Comparison of ENCODE assay signal across 31 cellular contexts in genomic region chr15:88423331-88423730, GRCh38. TPM values are rescaled to one million over a fixed set of nuclear protein-coding genes. Genes with fewer than 3 reads are reported as not detected.
DNase-seq lines count a peak whose midpoint lies in the region; TF ChIP-seq lines count a peak whose summit lies in the region.
"Had no signal": no experiment of that assay in that cellular context is flagged by ENCODE, and none has a peak within 500 bp of the region (broad histone marks: within the 10 kb centered on the region; RNA-seq: fewer than 3 reads in every experiment).

No MANE protein-coding gene starts in this region.

- H3K9me3 Mint-ChIP-seq in activated T-cell treated with anti-CD3 and anti-CD28 coated beads, Interleukin-2, amount 50 U/mL, for 24 hours: peaks cover 3% of the 10 kb centered on the region
- H3K9me3 Mint-ChIP-seq: CD4-positive, alpha-beta T cell; CD8-positive, alpha-beta memory T cell; CD8-positive, alpha-beta T cell had no signal

- no peak overlapping the region for H2AFZ ChIP-seq in osteoblast (ENCODE audit: low read length)

- no peak overlapping the region for H3K4me3 Mint-ChIP-seq in activated T-cell treated with anti-CD3 and anti-CD28 coated beads, Interleukin-2, amount 50 U/mL, for 24 hours
- H3K4me3 Mint-ChIP-seq: B cell; CD14-positive monocyte; CD4-positive, alpha-beta memory T cell; CD4-positive, alpha-beta T cell; CD4-positive, CD25-positive, alpha-beta regulatory T cell; CD8-positive, alpha-beta memory T cell; CD8-positive, alpha-beta T cell had no signal

- H3K36me3 Mint-ChIP-seq in activated T-cell treated with anti-CD3 and anti-CD28 coated beads, Interleukin-2, amount 50 U/mL, for 24 hours (ENCODE audit: low read depth): no peaks in the 10 kb centered on the region
- H3K36me3 Mint-ChIP-seq: CD14-positive monocyte; CD4-positive, alpha-beta memory T cell; CD4-positive, CD25-positive, alpha-beta regulatory T cell; CD8-positive, alpha-beta T cell had no signal

- 94% methylated on average over 8 of the region's 8 CpGs for WGBS in esophagus muscularis mucosa

- H3K27ac ChIP-seq in esophagus muscularis mucosa (replicated peaks in 1 of 4) (no peak overlapping the region), osteoblast (ENCODE audit: low read depth, low read length) (no peak overlapping the region)
- H3K27ac ChIP-seq: 22Rv1; A549; BLaER1; BLaER1 treated with 17β-estradiol and CSF1 and Interleukin-3, amounts not matched to agents 10 nM and 100 nM; C4-2B had no signal

- peaks cover 62% of the 10 kb centered on the region for H3K27me3 Mint-ChIP-seq in activated T-cell treated with anti-CD3 and anti-CD28 coated beads, Interleukin-2, amount 50 U/mL, for 24 hours

- intact Hi-C loops in esophagus muscularis mucosa (cut with DNase I): no loop called here

- H3K27ac Mint-ChIP-seq in activated T-cell treated with anti-CD3 and anti-CD28 coated beads, Interleukin-2, amount 50 U/mL, for 24 hours: no peak overlapping the region
- H3K27ac Mint-ChIP-seq: B cell; CD14-positive monocyte; CD4-positive, alpha-beta memory T cell; CD4-positive, alpha-beta T cell; CD4-positive, CD25-positive, alpha-beta regulatory T cell; CD8-positive, alpha-beta memory T cell; CD8-positive, alpha-beta T cell had no signal

- H3K4me1 Mint-ChIP-seq in activated T-cell treated with anti-CD3 and anti-CD28 coated beads, Interleukin-2, amount 50 U/mL, for 24 hours (ENCODE audit: low read depth): peaks cover 20% of the 10 kb centered on the region
- H3K4me1 Mint-ChIP-seq: B cell; CD14-positive monocyte; CD4-positive, alpha-beta memory T cell; CD4-positive, CD25-positive, alpha-beta regulatory T cell; CD8-positive, alpha-beta memory T cell had no signal

- no peaks in the 10 kb centered on the region for H3K79me2 ChIP-seq in osteoblast (ENCODE audit: insufficient read depth, low read length)

- no peak for TF ChIP-seq POLR2A in esophagus muscularis mucosa (IDR thresholded peaks at IDR 0.05; ENCODE audit: low read depth)

- no peak for TF ChIP-seq EP300 in esophagus muscularis mucosa (IDR thresholded peaks at IDR 0.05)

- TF ChIP-seq CTCF in esophagus muscularis mucosa (IDR thresholded peaks at IDR 0.05): no peak
- TF ChIP-seq CTCF in osteoblast (IDR thresholded peaks at IDR 0.05; ENCODE audit: extremely low read depth, low read depth, low read length): no peak

- H3K9me3 ChIP-seq in esophagus muscularis mucosa: no peaks in the 10 kb centered on the region
- H3K9me3 ChIP-seq in osteoblast (ENCODE audit: low read depth, low read length): no peaks in the 10 kb centered on the region
- H3K9me3 ChIP-seq: A549; BE2C; BLaER1; BLaER1 treated with 17β-estradiol and CSF1 and Interleukin-3, amounts not matched to agents 10 nM and 100 nM; Caco-2 had no signal

- H3K4me3 ChIP-seq in esophagus muscularis mucosa: no peak overlapping the region
- no peak overlapping the region for H3K4me3 ChIP-seq in osteoblast (ENCODE audit: insufficient read depth, low read length)
- H3K4me3 ChIP-seq: A549; BLaER1; BLaER1 treated with 17β-estradiol and CSF1 and Interleukin-3, amounts not matched to agents 10 nM and 100 nM had no signal

- DNase-seq in esophagus muscularis mucosa (ENCODE audit: extremely low spot score) (peak; percentile 90), osteoblast (ENCODE audit: insufficient read length, low spot score, missing footprints) (peak; percentile 13), NCI-H2081 (lab: John Stamatoyannopoulos, UW) (no peak)
- no peak for DNase-seq in activated T-cell treated with anti-CD3 and anti-CD28 coated beads, Interleukin-2, amount 50 U/mL, for 24 hours
- DNase-seq: 8988T; ACHN; AML-193; BE2C; C1 segment of cervical spinal cord; Caco-2; Calu3; CD4-positive, alpha-beta memory T cell; CD4-positive, alpha-beta T cell; CD4-positive, CD25-positive, alpha-beta regulatory T cell; CD8-positive, alpha-beta memory T cell; CD8-positive, alpha-beta T cell; COR-L47; DMS 273 treated with DMSO at 0.1 percent for 48 hours; DMS153; DMS53; DMS79; DMS79 treated with DMSO at 0.1 percent for 48 hours; DND-41; EL had no signal

- H3K4me2 ChIP-seq in osteoblast (ENCODE audit: insufficient read depth, low read length): no peak overlapping the region
- H3K4me2 ChIP-seq: A549; BLaER1; BLaER1 treated with 17β-estradiol and CSF1 and Interleukin-3, amounts not matched to agents 10 nM and 100 nM had no signal

- H3K4me1 ChIP-seq in esophagus muscularis mucosa (no peaks in the 10 kb centered on the region), osteoblast (ENCODE audit: insufficient read depth, low read length) (no peaks in the 10 kb centered on the region)
- H3K4me1 ChIP-seq: BLaER1; BLaER1 treated with 17β-estradiol and CSF1 and Interleukin-3, amounts not matched to agents 10 nM and 100 nM; Caco-2 had no signal

- H4K20me1 ChIP-seq in osteoblast (ENCODE audit: insufficient read depth, low read length): no peaks in the 10 kb centered on the region
- H4K20me1 ChIP-seq: BLaER1; BLaER1 treated with 17β-estradiol and CSF1 and Interleukin-3, amounts not matched to agents 10 nM and 100 nM had no signal

- H3K27me3 ChIP-seq in esophagus muscularis mucosa (peaks cover 0 to 21% (median 0%) of the 10 kb centered on the region in 4 donors), osteoblast (ENCODE audit: insufficient read depth, low read length) (peaks cover 27% of the 10 kb centered on the region)
- H3K27me3 ChIP-seq: BE2C; BLaER1; BLaER1 treated with 17β-estradiol and CSF1 and Interleukin-3, amounts not matched to agents 10 nM and 100 nM had no signal

- H3K36me3 ChIP-seq in esophagus muscularis mucosa (no peaks in the 10 kb centered on the region), osteoblast (ENCODE audit: insufficient read depth, low read length) (no peaks in the 10 kb centered on the region)
- H3K36me3 ChIP-seq: BE2C; BLaER1; BLaER1 treated with 17β-estradiol and CSF1 and Interleukin-3, amounts not matched to agents 10 nM and 100 nM had no signal

RNA-seq across cellular contexts. Expression of gene MRPL46, which starts 43.9 kb away (rescaled TPM):
- total RNA-seq in esophagus muscularis mucosa: 10 to 100 TPM; 14.5 to 27.8 (median 25.1) TPM
- total RNA-seq in osteoblast: 11.2 and 13.0 TPM in 2 replicates

RNA-seq across cellular contexts. Expression of gene MRPS11, which starts 44.2 kb away (rescaled TPM):
- total RNA-seq in esophagus muscularis mucosa (10 to 100 TPM; 25.7 to 44.9 (median 34.2) TPM), osteoblast (17.7 and 18.3 TPM in 2 replicates)

Comparison
In these comparisons a context has a peak if more than half of its experiments do, and no peak if none do; other contexts are left out.
1. DNase-seq: peak in esophagus muscularis mucosa (single experiment) and osteoblast (single experiment); none in NCI-H2081 (0 of 2) and activated T-cell treated with anti-CD3 and anti-CD28 coated beads, Interleukin-2, amount 50 U/mL, for 24 hours (single experiment).